1 cellular context compared by ENCODE assay signal in the genomic region with DNA sequence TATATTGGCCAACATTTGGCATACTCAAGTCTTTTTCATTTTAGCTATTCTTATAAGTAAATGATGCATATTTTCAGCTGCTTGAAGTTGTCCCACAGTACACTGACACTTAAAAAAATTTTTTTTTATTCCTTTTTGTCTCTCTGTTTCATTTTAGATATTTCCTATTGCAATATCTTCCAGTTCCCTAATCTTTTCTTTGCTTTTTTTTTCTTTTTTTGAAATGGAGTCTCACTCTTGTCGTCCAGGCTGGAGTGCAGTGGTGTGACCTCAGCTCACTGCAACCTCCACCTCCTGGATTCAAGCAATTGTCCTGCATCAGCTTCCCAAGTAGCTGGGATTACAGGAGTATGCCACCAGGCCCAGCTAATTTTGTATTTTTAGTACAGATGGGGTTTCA.
TF ChIP-seq lines count a peak whose summit lies in the region.

No MANE protein-coding gene starts in this region.

TF ChIP-seq in SK-N-SH, 30 proteins besides CTCF, POLR2A, EP300 and RAD21 (continued from another document):
- TF ChIP-seq, protein P1, sequence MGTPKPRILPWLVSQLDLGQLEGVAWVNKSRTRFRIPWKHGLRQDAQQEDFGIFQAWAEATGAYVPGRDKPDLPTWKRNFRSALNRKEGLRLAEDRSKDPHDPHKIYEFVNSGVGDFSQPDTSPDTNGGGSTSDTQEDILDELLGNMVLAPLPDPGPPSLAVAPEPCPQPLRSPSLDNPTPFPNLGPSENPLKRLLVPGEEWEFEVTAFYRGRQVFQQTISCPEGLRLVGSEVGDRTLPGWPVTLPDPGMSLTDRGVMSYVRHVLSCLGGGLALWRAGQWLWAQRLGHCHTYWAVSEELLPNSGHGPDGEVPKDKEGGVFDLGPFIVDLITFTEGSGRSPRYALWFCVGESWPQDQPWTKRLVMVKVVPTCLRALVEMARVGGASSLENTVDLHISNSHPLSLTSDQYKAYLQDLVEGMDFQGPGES (IDR thresholded peaks at IDR 0.05; ENCODE audit: low read depth, low read length): no peak
- TF ChIP-seq POLR2AphosphoS5 (IDR thresholded peaks at IDR 0.05; ENCODE audit: low read depth, low read length): no peak
- TF ChIP-seq SIN3A (IDR thresholded peaks at IDR 0.05; ENCODE audit: borderline replicate concordance, low read depth, low read length): no peak
- no peak for TF ChIP-seq RFX5 (IDR thresholded peaks at IDR 0.05; ENCODE audit: low read length)
- no peak for TF ChIP-seq ELF1 (IDR thresholded peaks at IDR 0.05)
- TF ChIP-seq, protein P2, sequence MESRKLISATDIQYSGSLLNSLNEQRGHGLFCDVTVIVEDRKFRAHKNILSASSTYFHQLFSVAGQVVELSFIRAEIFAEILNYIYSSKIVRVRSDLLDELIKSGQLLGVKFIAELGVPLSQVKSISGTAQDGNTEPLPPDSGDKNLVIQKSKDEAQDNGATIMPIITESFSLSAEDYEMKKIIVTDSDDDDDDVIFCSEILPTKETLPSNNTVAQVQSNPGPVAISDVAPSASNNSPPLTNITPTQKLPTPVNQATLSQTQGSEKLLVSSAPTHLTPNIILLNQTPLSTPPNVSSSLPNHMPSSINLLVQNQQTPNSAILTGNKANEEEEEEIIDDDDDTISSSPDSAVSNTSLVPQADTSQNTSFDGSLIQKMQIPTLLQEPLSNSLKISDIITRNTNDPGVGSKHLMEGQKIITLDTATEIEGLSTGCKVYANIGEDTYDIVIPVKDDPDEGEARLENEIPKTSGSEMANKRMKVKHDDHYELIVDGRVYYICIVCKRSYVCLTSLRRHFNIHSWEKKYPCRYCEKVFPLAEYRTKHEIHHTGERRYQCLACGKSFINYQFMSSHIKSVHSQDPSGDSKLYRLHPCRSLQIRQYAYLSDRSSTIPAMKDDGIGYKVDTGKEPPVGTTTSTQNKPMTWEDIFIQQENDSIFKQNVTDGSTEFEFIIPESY (IDR thresholded peaks at IDR 0.05; ENCODE audit: borderline replicate concordance, low read depth): no peak
- TF ChIP-seq TCF12 (IDR thresholded peaks at IDR 0.05): no peak
TF ChIP-seq in SK-N-SH: peak in this region for 0.
